Comparison of ENCODE assay signal across 8 cellular contexts in the genomic region with DNA sequence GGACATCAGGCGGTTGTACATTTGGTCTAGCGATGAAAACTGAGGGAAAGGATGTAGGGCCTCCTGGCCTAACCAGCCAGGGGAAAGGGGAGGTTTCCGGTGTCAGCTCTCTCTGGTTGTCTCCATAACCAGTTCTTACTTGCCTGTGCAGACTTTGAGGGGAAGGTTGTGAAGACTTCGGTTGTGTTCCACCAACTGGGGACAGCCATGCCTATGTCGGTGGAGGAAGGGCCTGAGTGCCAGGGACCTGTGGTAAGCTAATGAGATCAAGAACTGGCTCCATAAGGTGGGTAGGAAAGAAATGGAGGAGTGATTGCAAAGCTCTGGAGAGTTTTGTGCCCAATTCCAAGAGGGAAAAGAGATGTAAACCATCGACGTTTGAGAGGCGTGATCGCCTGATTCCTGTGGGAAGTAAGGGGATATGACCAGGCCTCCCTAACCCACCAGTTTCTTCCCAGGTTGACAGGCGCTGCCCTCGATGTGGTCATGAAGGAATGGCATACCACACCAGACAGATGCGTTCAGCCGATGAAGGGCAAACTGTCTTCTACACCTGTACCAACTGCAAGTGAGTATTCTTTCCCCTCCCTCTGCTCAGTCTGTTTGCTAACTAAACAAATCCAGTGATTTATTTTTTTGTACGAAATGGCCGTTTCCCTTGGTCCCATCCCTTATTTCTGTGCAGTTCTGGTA. TPM values are rescaled to one million over a fixed set of nuclear protein-coding genes. Genes with fewer than 3 reads are reported as not detected.
DNase-seq lines count a peak whose midpoint lies in the region; ATAC-seq and TF ChIP-seq lines count a peak whose summit lies in the region.

No MANE protein-coding gene starts in this region.

- TF ChIP-seq EP300 in esophagus muscularis mucosa (IDR thresholded peaks at IDR 0.05): no peak

- intact Hi-C loops in esophagus muscularis mucosa (cut with DNase I): loop anchor here (10.0 kb wide), 1 partner anchor 117 kb away; the partner anchor contains the start of gene HLA-A

- DNase-seq in BJ (ENCODE audit: low read depth) (no peak), HS-27A (ENCODE audit: low read depth) (peak; percentile 23), esophagus muscularis mucosa (ENCODE audit: extremely low spot score) (no peak), NK-92 (lab: John Stamatoyannopoulos, UW; ENCODE audit: unreplicated experiment) (no peak)
- peak in 9 of 10 donors; percentile 9 to 77 (median 54) for DNase-seq in naive thymus-derived CD8-positive, alpha-beta T cell
- no peak for DNase-seq in activated CD8-positive, alpha-beta memory T cell treated with anti-CD3 and anti-CD28 coated beads, Interleukin-2, amount 50 U/mL, for 48 hours

- TF ChIP-seq CTCF in BJ (IDR thresholded peaks at IDR 0.05; ENCODE audit: insufficient read depth, low read depth, low read length): no peak
- TF ChIP-seq CTCF in VCaP (conservative IDR thresholded peaks at IDR 0.05): no peak
- no peak for TF ChIP-seq CTCF in esophagus muscularis mucosa (IDR thresholded peaks at IDR 0.05)

- H3K36me3 Mint-ChIP-seq in naive thymus-derived CD8-positive, alpha-beta T cell: peaks cover 0 to 54% (median 5%) of the 10 kb centered on the region in 3 donors

- H3K36me3 ChIP-seq in BJ (ENCODE audit: control insufficient read depth, insufficient read depth, low read length): 0 out of 2 replicates have a peak, but pooled peaks cover 2% of the 10 kb centered on the region
- peaks cover 0 to 30% (median 14%) of the 10 kb centered on the region in 4 donors for H3K36me3 ChIP-seq in esophagus muscularis mucosa

- POLR2A ChIA-PET in BJ (lab: Charles Lee): no interaction called here
- POLR2A ChIA-PET in naive thymus-derived CD8-positive, alpha-beta T cell (lab: Charles Lee): interaction anchor here (0.6 to 3.6 kb wide), 12 partner anchors 10 to 1837 kb away, joined by 3 to 18 read pairs (median 7); partner anchors contain the start of genes HLA-A, RNF39, TRIM26 and TRIM39

- no peak for TF ChIP-seq POLR2A in esophagus muscularis mucosa (IDR thresholded peaks at IDR 0.05; ENCODE audit: low read depth)

- peak overlapping the region; percentile 90 for H3K27ac ChIP-seq in VCaP
- H3K27ac ChIP-seq in esophagus muscularis mucosa (replicated peaks in 1 of 4): peak overlapping the region; percentile 85 to 92 (median 90)

- no peaks in the 10 kb centered on the region for H3K9me3 Mint-ChIP-seq in naive thymus-derived CD8-positive, alpha-beta T cell

- H3K9me3 ChIP-seq in esophagus muscularis mucosa: no peaks in the 10 kb centered on the region

- H3K4me1 Mint-ChIP-seq in naive thymus-derived CD8-positive, alpha-beta T cell: peaks cover 20 to 60% (median 38%) of the 10 kb centered on the region in 4 donors

- H3K27me3 Mint-ChIP-seq in naive thymus-derived CD8-positive, alpha-beta T cell: no peaks in the 10 kb centered on the region

- H3K27me3 ChIP-seq in BJ (ENCODE audit: control insufficient read depth, insufficient read depth, low read length): no peaks in the 10 kb centered on the region
- no peaks in the 10 kb centered on the region for H3K27me3 ChIP-seq in esophagus muscularis mucosa

- ATAC-seq in GM18907 (IDR thresholded peaks at IDR 0.05; ENCODE audit: unreplicated experiment): peak; percentile 22
- ATAC-seq in naive thymus-derived CD8-positive, alpha-beta T cell: peak; percentile 35 to 55

- peak overlapping the region; percentile 87 to 100 (median 99) for H3K4me3 Mint-ChIP-seq in naive thymus-derived CD8-positive, alpha-beta T cell

- WGBS in esophagus muscularis mucosa: 56% methylated on average over 15 of the region's 15 CpGs

- peaks cover 23 to 44% (median 40%) of the 10 kb centered on the region in 4 donors for H3K4me1 ChIP-seq in esophagus muscularis mucosa

- CTCF ChIA-PET in BJ (lab: Yijun Ruan, JAX): interaction anchor here (1.0 to 1.8 kb wide), 4 partner anchors 9 to 69 kb away, joined by 3 to 5 read pairs (median 5); no protein-coding TSS in a partner anchor

- H3K27ac Mint-ChIP-seq in naive thymus-derived CD8-positive, alpha-beta T cell: peak overlapping the region; percentile 97 to 100 (median 99)

- H3K4me3 ChIP-seq in BJ (ENCODE audit: low read depth, low read length) (peak overlapping the region; percentile 65), esophagus muscularis mucosa (peak overlapping the region; percentile 79 to 94 (median 89))

RNA-seq across cellular contexts. Expression of gene POLR1H, which starts 0.8 kb away (rescaled TPM):
- 23.4 and 28.6 TPM in 2 replicates for polyA plus RNA-seq in BJ (2011; rRNA removed)
- 6.1 and 6.3 TPM in 2 replicates for polyA minus RNA-seq in BJ (2011; rRNA and poly(A)+ RNA removed)
- 10 to 100 TPM; 12.9 to 21.0 (median 17.4) TPM for total RNA-seq in esophagus muscularis mucosa
- total RNA-seq in naive thymus-derived CD8-positive, alpha-beta T cell: 10 to 100 TPM; 35.9 to 38.5 TPM
- polyA plus RNA-seq in naive thymus-derived CD8-positive, alpha-beta T cell: 100 to 1,000 TPM in 1 of 3 donors, 10 to 100 TPM in 2; 60.8 to 110 (median 93.5) TPM

RNA-seq across cellular contexts. Expression of gene PPP1R11, which starts 5.1 kb away (rescaled TPM):
- 56.4 and 70.2 TPM in 2 replicates for polyA plus RNA-seq in BJ (2011; rRNA removed)
- 16.5 and 23.2 TPM in 2 replicates for polyA minus RNA-seq in BJ (2011; rRNA and poly(A)+ RNA removed)
- total RNA-seq in esophagus muscularis mucosa: 10 to 100 TPM; 50.7 to 64.7 (median 60.2) TPM
- 10 to 100 TPM; 56.6 to 58.1 TPM for total RNA-seq in naive thymus-derived CD8-positive, alpha-beta T cell
- 100 to 1,000 TPM in 2 of 3 donors, 10 to 100 TPM in 1; 97.6 to 108 (median 101) TPM for polyA plus RNA-seq in naive thymus-derived CD8-positive, alpha-beta T cell

RNA-seq across cellular contexts. Expression of gene RNF39, which starts 13.7 kb away (rescaled TPM):
- not detected in 2 replicates for polyA plus RNA-seq in BJ (2011; rRNA removed)
- not detected in 2 replicates for polyA minus RNA-seq in BJ (2011; rRNA and poly(A)+ RNA removed)
- total RNA-seq in esophagus muscularis mucosa: under 1 TPM in 1 of 4 donors, not detected in 3; 0.11 TPM
- not detected for total RNA-seq in naive thymus-derived CD8-positive, alpha-beta T cell
- under 1 TPM in 1 of 3 donors, not detected in 2; 0.10 TPM for polyA plus RNA-seq in naive thymus-derived CD8-positive, alpha-beta T cell

RNA-seq across cellular contexts. Expression of gene TRIM31, which starts 51.0 kb away (rescaled TPM):
- polyA plus RNA-seq in BJ (2011; rRNA removed): not detected in 2 replicates
- polyA minus RNA-seq in BJ (2011; rRNA and poly(A)+ RNA removed): not detected in 2 replicates
- 1 to 10 TPM in 1 of 4 donors, not detected in 3; 1.3 TPM for total RNA-seq in esophagus muscularis mucosa
- total RNA-seq in naive thymus-derived CD8-positive, alpha-beta T cell: not detected
- under 1 TPM in 1 of 3 donors, not detected in 2; 0.07 TPM for polyA plus RNA-seq in naive thymus-derived CD8-positive, alpha-beta T cell

Comparison
In these comparisons a context has a peak if more than half of its experiments do, and no peak if none do; other contexts are left out.
1. DNase-seq: peak in HS-27A (single experiment) and naive thymus-derived CD8-positive, alpha-beta T cell (9 of 10); none in BJ (single experiment), esophagus muscularis mucosa (single experiment), NK-92 (single experiment) and activated CD8-positive, alpha-beta memory T cell treated with anti-CD3 and anti-CD28 coated beads, Interleukin-2, amount 50 U/mL, for 48 hours (single experiment).